In the genomic region with DNA sequence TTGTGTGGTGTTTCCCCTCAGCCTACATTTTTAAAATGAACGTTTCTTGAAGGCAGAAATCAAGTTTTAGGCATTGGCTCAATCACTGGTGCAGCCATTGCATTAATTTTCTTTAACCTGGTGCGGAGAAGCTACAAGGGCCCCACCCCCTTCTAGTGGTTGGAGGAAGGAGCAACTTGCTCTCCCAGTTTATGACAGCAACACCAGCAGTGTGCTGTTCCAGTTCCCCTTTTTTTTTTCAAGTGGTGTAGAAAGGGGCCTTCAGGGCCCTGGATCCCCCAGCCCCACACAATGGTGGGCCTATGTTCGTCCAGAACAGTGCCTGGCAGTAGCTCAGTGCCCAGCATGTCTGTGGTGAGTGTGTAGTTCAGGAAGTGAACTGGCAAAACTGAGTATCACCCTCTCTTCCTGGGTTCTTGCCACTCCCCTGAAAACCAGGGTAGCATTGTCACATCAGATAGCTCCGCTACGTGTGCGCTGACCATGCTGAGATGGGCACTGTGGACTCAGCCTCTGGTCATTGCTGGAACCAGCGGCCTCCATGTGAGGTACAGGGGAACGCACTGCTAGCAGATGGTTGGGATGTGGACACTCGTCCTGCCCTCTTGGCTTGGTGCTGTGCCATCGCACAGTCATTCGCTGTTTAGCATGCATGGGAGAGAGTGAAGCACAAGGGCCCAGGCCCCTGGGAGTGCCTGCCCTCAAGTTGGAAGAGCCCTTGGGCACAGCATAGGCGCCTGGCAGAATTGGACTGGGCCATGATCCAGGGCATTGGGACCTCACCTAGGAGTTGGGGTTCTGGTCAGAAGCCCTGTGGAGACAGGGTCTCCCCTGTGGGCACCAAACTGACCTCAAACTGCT, we compare ENCODE assay signal across 10 cellular contexts. TPM values are rescaled to one million over a fixed set of nuclear protein-coding genes. Genes with fewer than 3 reads are reported as not detected.
DNase-seq lines count a peak whose midpoint lies in the region; ATAC-seq, FAIRE-seq and TF ChIP-seq lines count a peak whose summit lies in the region.
"Had no signal": no experiment of that assay in that cellular context is flagged by ENCODE, and none has a peak within 500 bp of the region (broad histone marks: within the 10 kb centered on the region; RNA-seq: fewer than 3 reads in every experiment).

No MANE protein-coding gene starts in this region.

- WGBS in H1 (ENCODE audit: extremely low coverage in 1 of 2, insufficient coverage in 1 of 2, insufficient read length in 1 of 2, insufficient replicate concordance in 2 of 2, low coverage in 1 of 2, low lambda C conversion rate in 2 of 2, missing lambda C conversion rate in 1 of 2), 2 experiments: 86% methylated on average over 12 of the region's 12 CpGs; no CpG with 5 or more reads in 1 of the 2 experiments

- no peak overlapping the region for H2BK120ac ChIP-seq in H1 (replicated peaks; ENCODE audit: low read depth, low read length)

- H3K79me2 ChIP-seq in OCI-LY1 (ENCODE audit: insufficient read depth, low read length): peaks cover 100% of the 10 kb centered on the region
- peaks cover 92 to 100% of the 10 kb centered on the region in 2 experiments for H3K79me2 ChIP-seq in H1 (ENCODE audit: control insufficient read depth in 1 of 2, insufficient read depth in 2 of 2, low read length in 2 of 2)

- no peaks in the 10 kb centered on the region for H3F3A ChIP-seq in OCI-LY1 (ENCODE audit: insufficient read depth, low read length)

- H3K14ac ChIP-seq in H1 (ENCODE audit: insufficient read length): no peak overlapping the region

- no peaks in the 10 kb centered on the region for H3K23me2 ChIP-seq in H1 (ENCODE audit: low read depth, low read length)

- H2BK5ac ChIP-seq in H1 (ENCODE audit: low read depth, low read length): no peak overlapping the region

- peaks cover 49% of the 10 kb centered on the region for H3K79me1 ChIP-seq in H1 (ENCODE audit: low read depth, low read length)

- no peak for TF ChIP-seq EP300 in H1 (IDR thresholded peaks at IDR 0.05; ENCODE audit: borderline replicate concordance in 1 of 2, low read depth in 2 of 2, low read length in 2 of 2)

- H3K36me3 ChIP-seq in OCI-LY1 (ENCODE audit: insufficient read depth, low read length) (peaks cover 62% of the 10 kb centered on the region), H1 (ENCODE audit: control insufficient read depth in 2 of 4, insufficient read depth in 4 of 4, low read length in 3 of 4) (no peaks in the 10 kb centered on the region)

- H3K4me1 ChIP-seq in OCI-LY1 (ENCODE audit: insufficient read depth, low read length, severe bottlenecking) (peaks cover 58% of the 10 kb centered on the region), H1 (replicated peaks in 1 of 4; ENCODE audit: control insufficient read depth in 3 of 4, insufficient read depth in 4 of 4, low read length in 3 of 4) (peaks cover 0 to 8% (median 4%) of the 10 kb centered on the region in 4 experiments; a peak in 5 of 7 replicates)

- no peak for TF ChIP-seq POLR2A in H1 (IDR thresholded peaks at IDR 0.05; ENCODE audit: control extremely low read depth in 1 of 2, low read depth in 2 of 2, low read length in 2 of 2)

- H2BK20ac ChIP-seq in H1 (ENCODE audit: low read length): no peak overlapping the region

- H3K56ac ChIP-seq in H1 (replicated peaks; ENCODE audit: insufficient read length, low read depth, low read length): no peak overlapping the region

- POLR2A ChIA-PET in H1 (lab: Charles Lee; ENCODE audit: partially characterized antibody): interaction anchor here (1.3 to 7.1 kb wide), 2 partner anchors 10 to 14 kb away, joined by 3 to 53 read pairs; no protein-coding TSS in a partner anchor

- H3K4me3 ChIP-seq in OCI-LY1 (ENCODE audit: low read depth, low read length, poor library complexity, severe bottlenecking) (no peak overlapping the region), H1 (ENCODE audit: extremely low read depth in 1 of 4, insufficient read depth in 2 of 4, low read depth in 3 of 4, low read length in 4 of 4) (no peak overlapping the region)

- H3K23ac ChIP-seq in H1 (ENCODE audit: insufficient read length): no peak overlapping the region

- FAIRE-seq in H1 (lab: Jason Lieb, UNC): no peak

- H2AK5ac ChIP-seq in H1 (ENCODE audit: low read depth, low read length): no peak overlapping the region

- H2AFZ ChIP-seq in OCI-LY1 (ENCODE audit: low read length): no peak overlapping the region
- no peak overlapping the region for H2AFZ ChIP-seq in H1 (ENCODE audit: low read length)

- H2BK12ac ChIP-seq in H1 (ENCODE audit: low read depth, low read length): no peak overlapping the region

- TF ChIP-seq CTCF in OCI-LY1 (IDR thresholded peaks at IDR 0.05; ENCODE audit: low read length) (no peak), H1 (IDR thresholded peaks at IDR 0.05; ENCODE audit: control extremely low read depth in 1 of 3, insufficient read depth in 1 of 3, low read depth in 1 of 3, low read length in 3 of 3) (no peak)

- H4K8ac ChIP-seq in H1 (ENCODE audit: extremely low read depth, insufficient read depth, low read length): no peak overlapping the region

- intact Hi-C loops in sciatic nerve (cut with DNase I): loop anchor here (5.0 kb wide), 1 partner anchor 583 kb away; no protein-coding TSS in a partner anchor

- no peak overlapping the region for H3K18ac ChIP-seq in H1 (ENCODE audit: extremely low read depth, low read length)

- H4K5ac ChIP-seq in H1 (ENCODE audit: insufficient read length, low read depth, low read length): no peak overlapping the region

- H4K20me1 ChIP-seq in OCI-LY1 (ENCODE audit: insufficient read depth, low read length) (no peaks in the 10 kb centered on the region), H1 (replicated peaks in 1 of 2; ENCODE audit: control insufficient read depth in 1 of 2, insufficient read depth in 2 of 2, low read length in 2 of 2) (peaks cover 61 to 79% of the 10 kb centered on the region in 2 experiments)

- H3K9me2 ChIP-seq in OCI-LY1 (ENCODE audit: low read depth, low read length): no peaks in the 10 kb centered on the region

- no peak overlapping the region for H4K91ac ChIP-seq in H1 (replicated peaks; ENCODE audit: insufficient read length, low read length)

- DNase-seq in H1 (ENCODE audit: low read depth in 1 of 2, low spot score in 2 of 2) (no peak), sciatic nerve (ENCODE audit: low spot score) (peak; percentile 51), NCI-H146 (lab: John Stamatoyannopoulos, UW) (no peak), SW 1271 (lab: John Stamatoyannopoulos, UW) (no peak), NCI-H1417 treated with DMSO at 0.1 percent for 48 hours (lab: John Stamatoyannopoulos, UW) (no peak)
- DNase-seq: activated CD8-positive, alpha-beta memory T cell treated with anti-CD3 and anti-CD28 coated beads, Interleukin-2, amount 50 U/mL, for 4 hours; NCI-H524 treated with DMSO at 0.1 percent for 48 hours had no signal

- H3K4me2 ChIP-seq in OCI-LY1 (ENCODE audit: low read length) (peak overlapping the region; percentile 21; the same call in 1 of the 2 replicates), H1 (ENCODE audit: insufficient read depth in 1 of 2, low read depth in 2 of 2, low read length in 2 of 2) (no peak overlapping the region)

- H3K27me3 ChIP-seq in OCI-LY1 (ENCODE audit: insufficient read depth, low read length) (no peaks in the 10 kb centered on the region), H1 (replicated peaks in 1 of 4; ENCODE audit: control insufficient read depth in 3 of 4, extremely low read depth in 1 of 4, insufficient read depth in 3 of 4, low read length in 3 of 4) (no peaks in the 10 kb centered on the region)

- no peak for TF ChIP-seq RAD21 in H1 (IDR thresholded peaks at IDR 0.05 in 1 of 2, conservative IDR thresholded peaks at IDR 0.05 in 1 of 2; ENCODE audit: low read depth in 2 of 2, low read length in 2 of 2)

- H3K4ac ChIP-seq in H1 (replicated peaks; ENCODE audit: insufficient read length, low read depth, low read length): no peak overlapping the region

- H3K27ac ChIP-seq in OCI-LY1 (ENCODE audit: low read depth, low read length, poor library complexity, severe bottlenecking) (peak overlapping the region; percentile 35), H1 (ENCODE audit: low read depth, low read length) (no peak overlapping the region)

- peaks cover 7% of the 10 kb centered on the region for H3K9me3 ChIP-seq in OCI-LY1 (ENCODE audit: low read length)
- peaks cover 3 to 5% of the 10 kb centered on the region in 2 experiments; a peak in 3 of 4 replicates for H3K9me3 ChIP-seq in H1 (ENCODE audit: insufficient read depth in 2 of 2, low read depth in 1 of 2, low read length in 1 of 2)

- no peak overlapping the region for H3K9ac ChIP-seq in OCI-LY1 (ENCODE audit: low read length)
- no peak overlapping the region; a peak in 2 of 7 replicates for H3K9ac ChIP-seq in H1 (replicated peaks in 1 of 4; ENCODE audit: extremely low read depth in 1 of 4, low read depth in 3 of 4, low read length in 3 of 4)

- CTCF ChIA-PET in H1 (lab: Charles Lee; ENCODE audit: partially characterized antibody): interaction anchor here (0.9 to 2.7 kb wide), 2 partner anchors 11 to 75 kb away, joined by 3 to 13 read pairs; no protein-coding TSS in a partner anchor

- 0 out of 2 replicates have a peak overlapping the region, but pooled peaks have one; percentile 1 for H2BK15ac ChIP-seq in H1 (ENCODE audit: low read length)

- ATAC-seq in GM21723 (IDR thresholded peaks at IDR 0.05; ENCODE audit: unreplicated experiment) (peak; percentile 48), sciatic nerve (peak; percentile 12), HG03280 (IDR thresholded peaks at IDR 0.05; ENCODE audit: unreplicated experiment) (no peak)

RNA-seq across cellular contexts. Expression of a gene that starts 7.2 kb away (rescaled TPM):
- 265 and 267 TPM in 2 replicates for total RNA-seq in H1 (2021; fragmentation: NEBNext Ultra II Directional; extraction: Animal tissue kit (Norgen Biotek cat#: 25700))
- polyA plus RNA-seq in H1 (2011; rRNA removed): 471 and 606 TPM in 2 replicates
- polyA plus RNA-seq in H1 (2011; cell fraction: cytosol; rRNA removed): 441 TPM
- polyA plus RNA-seq in H1 (2011; cell fraction: nucleus; rRNA removed): 308 TPM
- polyA plus RNA-seq in H1 (2012, experiment 1 of 2): 315 to 344 TPM (median 336 TPM) in 4 replicates
- 366 TPM for polyA plus RNA-seq in H1 (2012, experiment 2 of 2)
- polyA plus RNA-seq in H1 (2013, experiment 1 of 2): 193 TPM
- polyA plus RNA-seq in H1 (2013, experiment 2 of 2): 197 TPM
- 359 and 424 TPM in 2 replicates for polyA minus RNA-seq in H1 (2011; rRNA and poly(A)+ RNA removed)
- 253 TPM for polyA minus RNA-seq in H1 (2011; cell fraction: cytosol; rRNA and poly(A)+ RNA removed)
- polyA minus RNA-seq in H1 (2011; cell fraction: nucleus; rRNA and poly(A)+ RNA removed): 129 TPM
- 251 TPM for total RNA-seq in sciatic nerve

RNA-seq across cellular contexts. Expression of a gene that starts 13.4 kb away (rescaled TPM):
- 19.9 and 22.5 TPM in 2 replicates for total RNA-seq in H1 (2021; fragmentation: NEBNext Ultra II Directional; extraction: Animal tissue kit (Norgen Biotek cat#: 25700))
- polyA plus RNA-seq in H1 (2011; rRNA removed): 18.6 and 28.5 TPM in 2 replicates
- polyA plus RNA-seq in H1 (2011; cell fraction: cytosol; rRNA removed): 23.7 TPM
- 41.3 TPM for polyA plus RNA-seq in H1 (2011; cell fraction: nucleus; rRNA removed)
- polyA plus RNA-seq in H1 (2012, experiment 1 of 2): 15.0 to 30.9 TPM (median 25.2 TPM) in 4 replicates
- polyA plus RNA-seq in H1 (2012, experiment 2 of 2): 17.1 TPM
- polyA plus RNA-seq in H1 (2013, experiment 1 of 2): 26.2 TPM
- polyA plus RNA-seq in H1 (2013, experiment 2 of 2): 25.8 TPM
- 1.3 and 1.4 TPM in 2 replicates for polyA minus RNA-seq in H1 (2011; rRNA and poly(A)+ RNA removed)
- polyA minus RNA-seq in H1 (2011; cell fraction: cytosol; rRNA and poly(A)+ RNA removed): 4.6 TPM
- 5.5 TPM for polyA minus RNA-seq in H1 (2011; cell fraction: nucleus; rRNA and poly(A)+ RNA removed)
- total RNA-seq in sciatic nerve: 15.8 TPM

RNA-seq across cellular contexts. Expression of a gene that starts 19.3 kb away (rescaled TPM):
- total RNA-seq in H1 (2021; fragmentation: NEBNext Ultra II Directional; extraction: Animal tissue kit (Norgen Biotek cat#: 25700)): 59.0 and 62.7 TPM in 2 replicates
- 244 and 249 TPM in 2 replicates for polyA plus RNA-seq in H1 (2011; rRNA removed)
- 186 TPM for polyA plus RNA-seq in H1 (2011; cell fraction: cytosol; rRNA removed)
- 157 TPM for polyA plus RNA-seq in H1 (2011; cell fraction: nucleus; rRNA removed)
- polyA plus RNA-seq in H1 (2012, experiment 1 of 2): 31.0 to 91.5 TPM (median 85.9 TPM) in 4 replicates
- 110 TPM for polyA plus RNA-seq in H1 (2012, experiment 2 of 2)
- polyA plus RNA-seq in H1 (2013, experiment 1 of 2): 72.3 TPM
- polyA plus RNA-seq in H1 (2013, experiment 2 of 2): 69.2 TPM
- polyA minus RNA-seq in H1 (2011; rRNA and poly(A)+ RNA removed): 30.6 and 36.8 TPM in 2 replicates
- 38.5 TPM for polyA minus RNA-seq in H1 (2011; cell fraction: cytosol; rRNA and poly(A)+ RNA removed)
- 46.7 TPM for polyA minus RNA-seq in H1 (2011; cell fraction: nucleus; rRNA and poly(A)+ RNA removed)
- total RNA-seq in sciatic nerve: 34.2 TPM

RNA-seq across cellular contexts. Expression of a gene that starts 50.3 kb away (rescaled TPM):
- total RNA-seq in H1 (2021; fragmentation: NEBNext Ultra II Directional; extraction: Animal tissue kit (Norgen Biotek cat#: 25700)): 68.5 TPM in 2 replicates
- polyA plus RNA-seq in H1 (2011; rRNA removed): 182 and 183 TPM in 2 replicates
- polyA plus RNA-seq in H1 (2011; cell fraction: cytosol; rRNA removed): 167 TPM
- 249 TPM for polyA plus RNA-seq in H1 (2011; cell fraction: nucleus; rRNA removed)
- 36.2 to 105 TPM (median 94.7 TPM) in 4 replicates for polyA plus RNA-seq in H1 (2012, experiment 1 of 2)
- polyA plus RNA-seq in H1 (2012, experiment 2 of 2): 106 TPM
- polyA plus RNA-seq in H1 (2013, experiment 1 of 2): 97.5 TPM
- polyA plus RNA-seq in H1 (2013, experiment 2 of 2): 90.9 TPM
- polyA minus RNA-seq in H1 (2011; rRNA and poly(A)+ RNA removed): 25.4 and 32.8 TPM in 2 replicates
- 33.8 TPM for polyA minus RNA-seq in H1 (2011; cell fraction: cytosol; rRNA and poly(A)+ RNA removed)
- 70.3 TPM for polyA minus RNA-seq in H1 (2011; cell fraction: nucleus; rRNA and poly(A)+ RNA removed)
- total RNA-seq in sciatic nerve: 250 TPM

RNA-seq across cellular contexts. Expression of a gene that starts 60.0 kb away (rescaled TPM):
- 0.54 and 0.55 TPM in 2 replicates for total RNA-seq in H1 (2021; fragmentation: NEBNext Ultra II Directional; extraction: Animal tissue kit (Norgen Biotek cat#: 25700))
- polyA plus RNA-seq in H1 (2011; rRNA removed): 0.17 and 0.28 TPM in 2 replicates
- polyA plus RNA-seq in H1 (2011; cell fraction: cytosol; rRNA removed): 0.27 TPM
- 0.54 TPM for polyA plus RNA-seq in H1 (2011; cell fraction: nucleus; rRNA removed)
- polyA plus RNA-seq in H1 (2012, experiment 1 of 2): 0.25 to 0.57 TPM (median 0.40 TPM) in 4 replicates
- 0.10 TPM for polyA plus RNA-seq in H1 (2012, experiment 2 of 2)
- polyA plus RNA-seq in H1 (2013, experiment 1 of 2): 0.36 TPM
- 0.40 TPM for polyA plus RNA-seq in H1 (2013, experiment 2 of 2)
- 0.16 and 0.22 TPM in 2 replicates for polyA minus RNA-seq in H1 (2011; rRNA and poly(A)+ RNA removed)
- not detected for polyA minus RNA-seq in H1 (2011; cell fraction: cytosol; rRNA and poly(A)+ RNA removed)
- polyA minus RNA-seq in H1 (2011; cell fraction: nucleus; rRNA and poly(A)+ RNA removed): 0.60 TPM
- total RNA-seq in sciatic nerve: 10.5 TPM
